In genomic region chr17:17186551-17187505, GRCh38 we compare ENCODE assay signal across 13 cellular contexts. TPM values are rescaled to one million over a fixed set of nuclear protein-coding genes. Genes with fewer than 3 reads are reported as not detected.
DNase-seq lines count a peak whose midpoint lies in the region; ATAC-seq and TF ChIP-seq lines count a peak whose summit lies in the region.
"Had no signal": no experiment of that assay in that cellular context is flagged by ENCODE, and none has a peak within 500 bp of the region (broad histone marks: within the 10 kb centered on the region; RNA-seq: fewer than 3 reads in every experiment).

No MANE protein-coding gene starts in this region.

- H3K36me3 Mint-ChIP-seq in MCF 10A (ENCODE audit: insufficient read depth, unreplicated experiment) (peaks cover 35% of the 10 kb centered on the region), type B pancreatic cell (peaks cover 15% of the 10 kb centered on the region)
- H3K36me3 Mint-ChIP-seq in activated CD8-positive, alpha-beta T cell treated with anti-CD3 and anti-CD28 coated beads for 36 hours (ENCODE audit: low read depth): peaks cover 17% of the 10 kb centered on the region

- H3K9ac ChIP-seq in mammary epithelial cell (ENCODE audit: insufficient read depth, low read length): no peak overlapping the region
- H3K9ac ChIP-seq: parathyroid adenoma had no signal

- dilution Hi-C loops in mammary epithelial cell (cut with HindIII; ENCODE audit: low sequenced_read_pairs): no loop called here

- intact Hi-C loops in MCF 10A (cut with micrococcal nuclease): no loop called here
- intact Hi-C loops in mammary epithelial cell (cut with micrococcal nuclease): no loop called here
- intact Hi-C loops in activated CD8-positive, alpha-beta T cell treated with anti-CD3 and anti-CD28 coated beads for 36 hours (cut with micrococcal nuclease): no loop called here
- intact Hi-C loops in left lung (cut with DNase I): no loop called here

- no peak for ATAC-seq in activated CD8-positive, alpha-beta T cell treated with anti-CD3 and anti-CD28 coated beads for 36 hours
- peak; percentile 49 for ATAC-seq in left lung

- BruUV-seq in MCF 10A (replicated peaks; lab: Mats Ljungman, UMichigan) (no TSS peak), mammary epithelial cell (replicated peaks; lab: Mats Ljungman, UMichigan) (no TSS peak)

- H3K4me1 Mint-ChIP-seq in MCF 10A (ENCODE audit: insufficient read depth, unreplicated experiment) (no peaks in the 10 kb centered on the region), type B pancreatic cell (ENCODE audit: unreplicated experiment) (peaks cover 25% of the 10 kb centered on the region)
- peaks cover 47% of the 10 kb centered on the region for H3K4me1 Mint-ChIP-seq in activated CD8-positive, alpha-beta T cell treated with anti-CD3 and anti-CD28 coated beads for 36 hours (ENCODE audit: low read depth)

- H3K27ac Mint-ChIP-seq in MCF 10A (ENCODE audit: low read depth, unreplicated experiment) (peak overlapping the region; percentile 31), type B pancreatic cell (peak overlapping the region; percentile 91)
- H3K27ac Mint-ChIP-seq in activated CD8-positive, alpha-beta T cell treated with anti-CD3 and anti-CD28 coated beads for 36 hours: peak overlapping the region; percentile 58

- no peak overlapping the region for H2AFZ ChIP-seq in mammary epithelial cell (ENCODE audit: low read depth, low read length)
- H2AFZ ChIP-seq: parathyroid adenoma had no signal

- H3K27ac ChIP-seq in mammary epithelial cell (ENCODE audit: insufficient read depth, low read depth, low read length): no peak overlapping the region
- H3K27ac ChIP-seq in left lung: peak overlapping the region; percentile 56 to 57
- H3K27ac ChIP-seq: parathyroid adenoma had no signal

- WGBS in mammary epithelial cell (ENCODE audit: low coverage, missing lambda C conversion rate): 49% methylated on average over 10 of the region's 14 CpGs

- H3K4me3 ChIP-seq in mammary epithelial cell (replicated peaks in 1 of 3; ENCODE audit: insufficient read depth in 1 of 3, low read depth in 2 of 3, low read length in 3 of 3) (no peak overlapping the region), left lung (no peak overlapping the region)

- H3K4me3 Mint-ChIP-seq in MCF 10A (ENCODE audit: unreplicated experiment): no peak overlapping the region
- H3K4me3 Mint-ChIP-seq in activated CD8-positive, alpha-beta T cell treated with anti-CD3 and anti-CD28 coated beads for 36 hours: no peak overlapping the region
- peak overlapping the region; percentile 57 for H3K4me3 Mint-ChIP-seq in type B pancreatic cell

- H3K9me3 Mint-ChIP-seq in MCF 10A (ENCODE audit: unreplicated experiment) (no peaks in the 10 kb centered on the region), type B pancreatic cell (no peaks in the 10 kb centered on the region)
- H3K9me3 Mint-ChIP-seq in activated CD8-positive, alpha-beta T cell treated with anti-CD3 and anti-CD28 coated beads for 36 hours: no peaks in the 10 kb centered on the region

- H3K36me3 ChIP-seq in mammary epithelial cell (ENCODE audit: insufficient read depth, low read length) (peaks cover 23% of the 10 kb centered on the region), left lung (peaks cover 0 to 54% of the 10 kb centered on the region in 2 donors)

- no peak for TF ChIP-seq CTCF in MCF 10A (IDR thresholded peaks at IDR 0.05; ENCODE audit: unreplicated experiment)
- no peak for TF ChIP-seq CTCF in mammary epithelial cell (conservative IDR thresholded peaks at IDR 0.05 in 1 of 2, IDR thresholded peaks at IDR 0.05 in 1 of 2; ENCODE audit: extremely low read depth in 1 of 2, insufficient read depth in 1 of 2, low read depth in 1 of 2, low read length in 2 of 2)
- TF ChIP-seq CTCF in activated CD8-positive, alpha-beta T cell treated with anti-CD3 and anti-CD28 coated beads for 36 hours (IDR thresholded peaks at IDR 0.05): no peak
- TF ChIP-seq CTCF in left lung (IDR thresholded peaks at IDR 0.05): no peak
- TF ChIP-seq CTCF in type B pancreatic cell (conservative IDR thresholded peaks at IDR 0.05): no peak

- POLR2A ChIA-PET in MCF 10A (lab: Yijun Ruan, JAX): no interaction called here
- POLR2A ChIA-PET in activated CD8-positive, alpha-beta T cell treated with anti-CD3 and anti-CD28 coated beads for 36 hours (lab: Charles Lee): no interaction called here

- CTCF ChIA-PET in MCF 10A (lab: Yijun Ruan, JAX) (no interaction called here), mammary epithelial cell (lab: Charles Lee; ENCODE audit: low non-redundant PET) (no interaction called here)
- CTCF ChIA-PET in activated CD8-positive, alpha-beta T cell treated with anti-CD3 and anti-CD28 coated beads for 36 hours (lab: Charles Lee): interaction anchor here (1.0 to 1.4 kb wide), 2 partner anchors 11 to 49 kb away, joined by 3 read pairs; no protein-coding TSS in a partner anchor

- DNase-seq in MCF 10A (ENCODE audit: unreplicated experiment): no peak
- DNase-seq in mammary epithelial cell: no peak
- DNase-seq in activated CD8-positive, alpha-beta T cell treated with anti-CD3 and anti-CD28 coated beads for 36 hours: no peak
- DNase-seq in left lung: peak in 1 of 2 donors; percentile 28
- DNase-seq in type B pancreatic cell (ENCODE audit: extremely low spot score, unreplicated experiment): no peak
- DNase-seq in OCI-M2 (lab: John Stamatoyannopoulos, UW; ENCODE audit: unreplicated experiment): no peak
- no peak for DNase-seq in mucosa of gallbladder (ENCODE audit: low spot score)
- no peak for DNase-seq in occipital lobe (lab: John Stamatoyannopoulos, UW)
- DNase-seq: islet precursor cell, NCI-H1417 treated with DMSO at 0.1 percent for 48 hours, NCI-H82, SW 1271 had no signal

- H3K4me2 ChIP-seq in mammary epithelial cell (ENCODE audit: insufficient read depth, low read depth, low read length): no peak overlapping the region

- H3K4me1 ChIP-seq in mammary epithelial cell (ENCODE audit: insufficient read depth, low read length): peaks cover 32% of the 10 kb centered on the region
- peaks cover 17 to 54% of the 10 kb centered on the region in 2 donors for H3K4me1 ChIP-seq in left lung
- H3K4me1 ChIP-seq: parathyroid adenoma had no signal

- no peaks in the 10 kb centered on the region for H4K20me1 ChIP-seq in mammary epithelial cell (ENCODE audit: insufficient read depth, low read length)

- no peaks in the 10 kb centered on the region for H3K27me3 Mint-ChIP-seq in MCF 10A (ENCODE audit: insufficient read depth, unreplicated experiment)
- no peaks in the 10 kb centered on the region for H3K27me3 Mint-ChIP-seq in activated CD8-positive, alpha-beta T cell treated with anti-CD3 and anti-CD28 coated beads for 36 hours
- no peaks in the 10 kb centered on the region for H3K27me3 Mint-ChIP-seq in type B pancreatic cell

- H3K27me3 ChIP-seq in mammary epithelial cell (ENCODE audit: insufficient read depth, low read length): no peaks in the 10 kb centered on the region
- H3K27me3 ChIP-seq in left lung: no peaks in the 10 kb centered on the region

- peaks cover 3% of the 10 kb centered on the region for H3K79me2 ChIP-seq in mammary epithelial cell (ENCODE audit: insufficient read depth, low read length)
- H3K79me2 ChIP-seq: parathyroid adenoma had no signal

- H3K9me3 ChIP-seq in mammary epithelial cell (replicated peaks; ENCODE audit: insufficient read depth, low read length) (no peaks in the 10 kb centered on the region), left lung (no peaks in the 10 kb centered on the region)

- in situ Hi-C loops in mammary epithelial cell (cut with MboI; ENCODE audit: low sequenced_read_pairs in 2 of 2): no loop called here

RNA-seq across cellular contexts. Expression of gene PLD6, which starts 19.3 kb away (rescaled TPM):
- total RNA-seq in MCF 10A (2022): 5.5 and 9.2 TPM in 2 replicates
- 1 to 10 TPM; 1.8 to 4.3 TPM for total RNA-seq in mammary epithelial cell
- 1.7 TPM for polyA plus RNA-seq in mammary epithelial cell
- not detected for polyA minus RNA-seq in mammary epithelial cell
- 1 to 10 TPM; 6.1 to 6.2 TPM for total RNA-seq in activated CD8-positive, alpha-beta T cell treated with anti-CD3 and anti-CD28 coated beads for 36 hours
- 1 to 10 TPM; 3.4 to 5.6 TPM for total RNA-seq in left lung
- 0.43 and 1.5 TPM in 2 replicates for total RNA-seq in type B pancreatic cell (ENCODE audit: low replicate concordance)
- total RNA-seq in mucosa of gallbladder: 6.4 TPM
- total RNA-seq in occipital lobe: 9.2 TPM

RNA-seq across cellular contexts. Expression of gene FLCN, which starts 50.1 kb away (rescaled TPM):
- total RNA-seq in MCF 10A (2022): 25.6 and 49.7 TPM in 2 replicates
- total RNA-seq in mammary epithelial cell: 10 to 100 TPM; 41.7 to 59.0 TPM
- 10.5 TPM for polyA plus RNA-seq in mammary epithelial cell
- 58.9 TPM for polyA minus RNA-seq in mammary epithelial cell
- 10 to 100 TPM; 15.4 to 17.2 TPM for total RNA-seq in activated CD8-positive, alpha-beta T cell treated with anti-CD3 and anti-CD28 coated beads for 36 hours
- 10 to 100 TPM; 73.4 to 80.1 TPM for total RNA-seq in left lung
- total RNA-seq in type B pancreatic cell (ENCODE audit: low replicate concordance): 55.8 and 60.9 TPM in 2 replicates
- total RNA-seq in mucosa of gallbladder: 110 TPM
- total RNA-seq in occipital lobe: 29.3 TPM

Comparison
In these comparisons a context has a peak if more than half of its experiments do, and no peak if none do; other contexts are left out.
1. H3K27ac Mint-ChIP-seq: peak in every context shown above with its lines; median percentile 91 in type B pancreatic cell; 58 in activated CD8-positive, alpha-beta T cell treated with anti-CD3 and anti-CD28 coated beads for 36 hours; 31 in MCF 10A.